ENCODE assay signal across 35 cellular contexts in the genomic region with DNA sequence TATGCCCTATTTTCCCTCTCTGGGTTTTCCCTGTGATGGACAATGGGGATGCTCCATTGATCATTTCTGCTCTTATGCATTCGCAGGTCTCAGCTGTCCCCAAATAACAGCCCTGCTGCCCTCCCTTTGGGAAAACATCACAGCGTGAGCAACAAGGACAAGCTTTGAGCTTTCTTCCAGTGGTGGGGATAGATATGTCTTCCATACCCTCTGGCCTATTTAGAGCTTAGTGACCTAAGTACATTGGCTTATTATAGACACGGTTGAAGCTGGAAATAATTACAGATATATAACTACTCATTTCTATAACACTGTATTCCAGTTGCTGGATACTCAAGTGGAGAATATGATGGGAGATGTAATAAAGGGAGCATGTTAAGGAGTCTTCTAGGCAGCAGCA.
"Had no signal": no experiment of that assay in that cellular context is flagged by ENCODE, and none has a peak within 500 bp of the region (broad histone marks: within the 10 kb centered on the region; RNA-seq: fewer than 3 reads in every experiment).

No MANE protein-coding gene starts in this region.

- H3K27me3 ChIP-seq: adrenal gland, breast epithelium, MG63, SJCRH30 had no signal

- H3K36me3 Mint-ChIP-seq: activated naive CD4-positive, alpha-beta T cell treated with anti-CD3 and anti-CD28 coated beads, Interleukin-2, amount 50 U/mL, for 72 hours had no signal

- ATAC-seq: activated CD8-positive, alpha-beta T cell treated with anti-CD3 and anti-CD28 coated beads, Interleukin-2, amount 10 ng/mL, durations not matched to agents 7 days and 5 days; activated naive CD4-positive, alpha-beta T cell treated with anti-CD3 and anti-CD28 coated beads, Interleukin-2, amount 50 U/mL, for 72 hours; activated T-cell treated with anti-CD3 and anti-CD28 coated beads, Interleukin-2, amount 50 U/mL, for 4 hours; body of pancreas had no signal

- H3K27ac Mint-ChIP-seq: activated CD8-positive, alpha-beta T cell treated with anti-CD3 and anti-CD28 coated beads, Interleukin-2, amount 10 ng/mL, durations not matched to agents 7 days and 5 days; activated naive CD4-positive, alpha-beta T cell treated with anti-CD3 and anti-CD28 coated beads for 36 hours; activated naive CD4-positive, alpha-beta T cell treated with anti-CD3 and anti-CD28 coated beads, Interleukin-2, amount 50 U/mL, for 72 hours; activated T-helper 1 cell treated with anti-CD3 and anti-CD28 coated beads, Interleukin-12 subunit alpha, Interleukin-12 subunit beta, Interleukin-2, Interleukin-4 antibody, amounts not matched to agents 30 ng/mL and 10 ng/mL and 1 ng/mL, durations not matched to agents 14 hours and 24 hours and 36 hours had no signal

- H3K4me1 ChIP-seq: adrenal gland, body of pancreas, breast epithelium, SJCRH30 had no signal

- H3K9me3 ChIP-seq: adrenal gland, body of pancreas, breast epithelium, MG63, SJCRH30 had no signal

- H3K36me3 ChIP-seq: adrenal gland, breast epithelium, MG63, SJCRH30, WERI-Rb-1 had no signal

- H3K27ac ChIP-seq: adrenal gland, body of pancreas, breast epithelium, PC-9, RWPE1, SJCRH30, SK-N-MC, WERI-Rb-1 had no signal

- H3K4me3 ChIP-seq: adrenal gland, body of pancreas, breast epithelium, MG63, PC-9, SJCRH30, SK-N-MC had no signal

- H3K4me3 Mint-ChIP-seq: activated CD8-positive, alpha-beta T cell treated with anti-CD3 and anti-CD28 coated beads, Interleukin-2, amount 10 ng/mL, durations not matched to agents 7 days and 5 days; activated naive CD4-positive, alpha-beta T cell treated with anti-CD3 and anti-CD28 coated beads for 36 hours; activated T-cell treated with anti-CD3 and anti-CD28 coated beads, Interleukin-2, amount 50 U/mL, for 4 hours; activated T-helper 1 cell treated with anti-CD3 and anti-CD28 coated beads, Interleukin-12 subunit alpha, Interleukin-12 subunit beta, Interleukin-2, Interleukin-4 antibody, amounts not matched to agents 30 ng/mL and 10 ng/mL and 1 ng/mL, durations not matched to agents 14 hours and 24 hours and 36 hours had no signal

- DNase-seq: activated CD4-positive, alpha-beta T cell treated with anti-CD3 and anti-CD28 coated beads for 1 hour; activated CD4-positive, alpha-beta T cell treated with anti-CD3 and anti-CD28 coated beads for 48 hours; activated CD4-positive, alpha-beta T cell treated with anti-CD3 and anti-CD28 coated beads, Interleukin-2, amount 50 U/mL, for 48 hours; activated CD4-positive, CD25-positive, alpha-beta regulatory T cell; activated CD8-positive, alpha-beta memory T cell treated with anti-CD3 and anti-CD28 coated beads, Interleukin-2, amount 50 U/mL, for 4 hours; activated CD8-positive, alpha-beta T cell treated with anti-CD3 and anti-CD28 coated beads, Interleukin-2, amount 10 ng/mL, durations not matched to agents 7 days and 5 days; activated gamma-delta T cell treated with Interleukin-2 at 50 U/mL for 16 hours; activated naive CD4-positive, alpha-beta T cell treated with anti-CD3 and anti-CD28 coated beads for 36 hours; activated T-cell treated with anti-CD3 and anti-CD28 coated beads for 4 hours; activated T-cell treated with anti-CD3 and anti-CD28 coated beads, Interleukin-2, amount 50 U/mL, for 4 hours; adrenal gland; body of pancreas; central memory CD4-positive, alpha-beta T cell; Kasumi-1; KG1; MG63; NCI-H1048; NCI-H1105 treated with DMSO at 0.1 percent for 48 hours; NCI-H1436; NCI-H1694; NCI-H1930; NCI-H2081 treated with DMSO at 0.1 percent for 48 hours; NCI-H510A; NCI-H526; NCI-H748 treated with DMSO at 0.1 percent for 48 hours; PC-9; SHP77; SJCRH30; T1000; WERI-Rb-1 had no signal

- H3K9me3 Mint-ChIP-seq: activated naive CD4-positive, alpha-beta T cell treated with anti-CD3 and anti-CD28 coated beads for 36 hours; activated naive CD4-positive, alpha-beta T cell treated with anti-CD3 and anti-CD28 coated beads, Interleukin-2, amount 50 U/mL, for 72 hours; activated T-cell treated with anti-CD3 and anti-CD28 coated beads, Interleukin-2, amount 50 U/mL, for 4 hours; activated T-helper 1 cell treated with anti-CD3 and anti-CD28 coated beads, Interleukin-12 subunit alpha, Interleukin-12 subunit beta, Interleukin-2, Interleukin-4 antibody, amounts not matched to agents 30 ng/mL and 10 ng/mL and 1 ng/mL, durations not matched to agents 14 hours and 24 hours and 36 hours had no signal
